ENCODE assay signal across 8 cellular contexts in genomic region chr4:25913851-25914669, GRCh38. TPM values are rescaled to one million over a fixed set of nuclear protein-coding genes. Genes with fewer than 3 reads are reported as not detected.
DNase-seq lines count a peak whose midpoint lies in the region; ATAC-seq and TF ChIP-seq lines count a peak whose summit lies in the region.

Gene SMIM20, plus strand, starts transcription at chr4:25914220. Its CDS starts 94 bp downstream, at chr4:25914314.

- H3K36me3 ChIP-seq in PC-9 (ENCODE audit: low read depth) (no peaks in the 10 kb centered on the region), esophagus (ENCODE audit: control insufficient read depth in 2 of 2, insufficient read depth in 2 of 2, low read length in 1 of 2) (no peaks in the 10 kb centered on the region), muscle layer of duodenum (ENCODE audit: control insufficient read depth in 1 of 2, insufficient read depth in 2 of 2, low read length in 2 of 2) (no peaks in the 10 kb centered on the region)

- H3K9me3 Mint-ChIP-seq in activated T-cell treated with anti-CD3 and anti-CD28 coated beads, Interleukin-2, amount 50 U/mL, for 4 hours: peaks cover 3% of the 10 kb centered on the region

- H3K79me2 ChIP-seq in PC-9 (ENCODE audit: low read depth): peaks cover 22% of the 10 kb centered on the region

- H4K20me1 ChIP-seq in PC-9 (ENCODE audit: insufficient read depth): no peaks in the 10 kb centered on the region

- H3K27ac ChIP-seq in PC-9: peak within 1 kb of the TSS; percentile 93
- H3K27ac ChIP-seq in esophagus (ENCODE audit: low read depth in 2 of 2, low read length in 1 of 2): peak within 1 kb of the TSS; percentile 82 to 97
- H3K27ac ChIP-seq in muscle layer of duodenum (ENCODE audit: low read length): peak within 1 kb of the TSS; percentile 92

- TF ChIP-seq EP300 in Ishikawa (IDR thresholded peaks at IDR 0.05; ENCODE audit: borderline replicate concordance): no peak; the same call in 1 of the 2 replicates

- POLR2A ChIA-PET in PC-9 (lab: Charles Lee; ENCODE audit: unreplicated experiment): interaction anchor here (0.7 to 0.9 kb wide), 2 partner anchors 18 to 65 kb away, joined by 3 to 4 read pairs; no protein-coding TSS in a partner anchor

- H3K27me3 ChIP-seq in PC-9 (ENCODE audit: insufficient read depth, low read depth): no peaks in the 10 kb centered on the region
- no peaks in the 10 kb centered on the region for H3K27me3 ChIP-seq in esophagus (ENCODE audit: control insufficient read depth in 1 of 2, insufficient read depth in 2 of 2, low read length in 2 of 2)
- H3K27me3 ChIP-seq in muscle layer of duodenum (ENCODE audit: low read depth, low read length): no peaks in the 10 kb centered on the region

- peak within 1 kb of the TSS; percentile 95 for H2AFZ ChIP-seq in PC-9

- H3K4me1 Mint-ChIP-seq in activated T-cell treated with anti-CD3 and anti-CD28 coated beads, Interleukin-2, amount 50 U/mL, for 4 hours (ENCODE audit: low read depth): peaks cover 21% of the 10 kb centered on the region

- peaks cover 9% of the 10 kb centered on the region; the same call in 1 of the 2 replicates for H3F3A ChIP-seq in PC-9 (ENCODE audit: insufficient read depth, low read depth)

- H3K4me1 ChIP-seq in PC-9 (replicated peaks; ENCODE audit: insufficient read depth) (peaks cover 10% of the 10 kb centered on the region), esophagus (ENCODE audit: control insufficient read depth in 2 of 2, insufficient read depth in 2 of 2, low read length in 1 of 2) (no peaks in the 10 kb centered on the region), muscle layer of duodenum (ENCODE audit: control insufficient read depth in 1 of 2, insufficient read depth in 2 of 2, low read length in 2 of 2) (peaks cover 11 to 14% of the 10 kb centered on the region in 2 donors)

- H3K36me3 Mint-ChIP-seq in activated T-cell treated with anti-CD3 and anti-CD28 coated beads, Interleukin-2, amount 50 U/mL, for 4 hours (ENCODE audit: insufficient read depth): no peaks in the 10 kb centered on the region

- no peak for TF ChIP-seq RAD21 in Ishikawa (IDR thresholded peaks at IDR 0.05; ENCODE audit: low read depth)

- CTCF ChIA-PET in PC-9 (lab: Charles Lee): interaction anchor here (0.9 kb wide), 1 partner anchor 86 kb away, joined by 4 read pairs; no protein-coding TSS in a partner anchor

- WGBS in esophagus, 2 donors: 1% methylated on average over 46 to 57 of the region's 57 CpGs

- H3K4me2 ChIP-seq in PC-9: peak within 1 kb of the TSS; percentile 80

- TSS peak; percentile 75 for BruUV-seq in PC-9 (replicated peaks; lab: Mats Ljungman, UMichigan)

- ATAC-seq in GM21619 (IDR thresholded peaks at IDR 0.05; ENCODE audit: unreplicated experiment): peak; percentile 93
- ATAC-seq in activated T-cell treated with anti-CD3 and anti-CD28 coated beads, Interleukin-2, amount 50 U/mL, for 4 hours: peak; percentile 89 to 92

- H3K9me3 ChIP-seq in PC-9 (ENCODE audit: insufficient read depth, low read depth) (no peaks in the 10 kb centered on the region), esophagus (ENCODE audit: control insufficient read depth in 2 of 2, insufficient read depth in 1 of 2, low read depth in 1 of 2, low read length in 1 of 2) (no peaks in the 10 kb centered on the region), muscle layer of duodenum (ENCODE audit: control insufficient read depth in 1 of 2, low read length in 2 of 2) (no peaks in the 10 kb centered on the region)

- TF ChIP-seq CTCF in PC-9 (conservative IDR thresholded peaks at IDR 0.05): no peak

- DNase-seq in DMS79 (lab: John Stamatoyannopoulos, UW) (peak; percentile 37), PC-9 (peak; percentile 70 to 90)
- DNase-seq in activated T-cell treated with anti-CD3 and anti-CD28 coated beads, Interleukin-2, amount 50 U/mL, for 4 hours: peak; percentile 86
- peak; percentile 77 to 79 for DNase-seq in stimulated activated CD8-positive, alpha-beta memory T cell treated with anti-CD3 and anti-CD28 coated beads, Interleukin-7, amount 100 ng/mL, for 4 hours (ENCODE audit: low read depth in 2 of 2)

- H3K4me3 Mint-ChIP-seq in activated T-cell treated with anti-CD3 and anti-CD28 coated beads, Interleukin-2, amount 50 U/mL, for 4 hours: peak within 1 kb of the TSS; percentile 95

- no peaks in the 10 kb centered on the region for H3K9me2 ChIP-seq in PC-9 (ENCODE audit: insufficient read depth)

- H3K4me3 ChIP-seq in PC-9: peak within 1 kb of the TSS; percentile 62
- peak within 1 kb of the TSS; percentile 58 to 66 for H3K4me3 ChIP-seq in esophagus (ENCODE audit: low read depth in 1 of 2, low read length in 2 of 2)
- H3K4me3 ChIP-seq in muscle layer of duodenum (ENCODE audit: low read depth in 1 of 2, low read length in 2 of 2): peak within 1 kb of the TSS; percentile 82 to 96

- intact Hi-C loops in PC-9 (cut with micrococcal nuclease; ENCODE audit: unreplicated experiment): loop anchor here (1.0 to 5.0 kb wide), 2 partner anchors 49 to 403 kb away; no protein-coding TSS in a partner anchor

- H3K27me3 Mint-ChIP-seq in activated T-cell treated with anti-CD3 and anti-CD28 coated beads, Interleukin-2, amount 50 U/mL, for 4 hours (ENCODE audit: low read depth): no peaks in the 10 kb centered on the region

TF ChIP-seq in Ishikawa, 13 proteins besides CTCF, POLR2A, EP300 and RAD21:
- TF ChIP-seq TEAD4 (IDR thresholded peaks at IDR 0.05) (peak; percentile 24; the same call in 1 of the 2 replicates), EGR1 (IDR thresholded peaks at IDR 0.05) (peak; percentile 43; the same call in 1 of the 2 replicates), CEBPB (IDR thresholded peaks at IDR 0.05) (peak; percentile 32), TCF12 (IDR thresholded peaks at IDR 0.05; ENCODE audit: low read depth) (peak; percentile 67), CREB1 (IDR thresholded peaks at IDR 0.05; ENCODE audit: low read depth) (no peak), MAX (IDR thresholded peaks at IDR 0.05) (peak; percentile 96), TAF1 (IDR thresholded peaks at IDR 0.05; ENCODE audit: low read depth) (peak; percentile 87), USF1 (IDR thresholded peaks at IDR 0.05) (peak; percentile 58), YY1 (IDR thresholded peaks at IDR 0.05; ENCODE audit: low read depth) (peak; percentile 80), NFIC (IDR thresholded peaks at IDR 0.05) (no peak), ZBTB7A (IDR thresholded peaks at IDR 0.05; ENCODE audit: low read depth) (no peak), FOXM1 (IDR thresholded peaks at IDR 0.05; ENCODE audit: borderline replicate concordance, low read depth) (no peak)
- TF ChIP-seq, protein P1, sequence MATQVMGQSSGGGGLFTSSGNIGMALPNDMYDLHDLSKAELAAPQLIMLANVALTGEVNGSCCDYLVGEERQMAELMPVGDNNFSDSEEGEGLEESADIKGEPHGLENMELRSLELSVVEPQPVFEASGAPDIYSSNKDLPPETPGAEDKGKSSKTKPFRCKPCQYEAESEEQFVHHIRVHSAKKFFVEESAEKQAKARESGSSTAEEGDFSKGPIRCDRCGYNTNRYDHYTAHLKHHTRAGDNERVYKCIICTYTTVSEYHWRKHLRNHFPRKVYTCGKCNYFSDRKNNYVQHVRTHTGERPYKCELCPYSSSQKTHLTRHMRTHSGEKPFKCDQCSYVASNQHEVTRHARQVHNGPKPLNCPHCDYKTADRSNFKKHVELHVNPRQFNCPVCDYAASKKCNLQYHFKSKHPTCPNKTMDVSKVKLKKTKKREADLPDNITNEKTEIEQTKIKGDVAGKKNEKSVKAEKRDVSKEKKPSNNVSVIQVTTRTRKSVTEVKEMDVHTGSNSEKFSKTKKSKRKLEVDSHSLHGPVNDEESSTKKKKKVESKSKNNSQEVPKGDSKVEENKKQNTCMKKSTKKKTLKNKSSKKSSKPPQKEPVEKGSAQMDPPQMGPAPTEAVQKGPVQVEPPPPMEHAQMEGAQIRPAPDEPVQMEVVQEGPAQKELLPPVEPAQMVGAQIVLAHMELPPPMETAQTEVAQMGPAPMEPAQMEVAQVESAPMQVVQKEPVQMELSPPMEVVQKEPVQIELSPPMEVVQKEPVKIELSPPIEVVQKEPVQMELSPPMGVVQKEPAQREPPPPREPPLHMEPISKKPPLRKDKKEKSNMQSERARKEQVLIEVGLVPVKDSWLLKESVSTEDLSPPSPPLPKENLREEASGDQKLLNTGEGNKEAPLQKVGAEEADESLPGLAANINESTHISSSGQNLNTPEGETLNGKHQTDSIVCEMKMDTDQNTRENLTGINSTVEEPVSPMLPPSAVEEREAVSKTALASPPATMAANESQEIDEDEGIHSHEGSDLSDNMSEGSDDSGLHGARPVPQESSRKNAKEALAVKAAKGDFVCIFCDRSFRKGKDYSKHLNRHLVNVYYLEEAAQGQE (IDR thresholded peaks at IDR 0.05; ENCODE audit: low read depth): no peak

RNA-seq across cellular contexts. Expression of gene SMIM20, which starts in this region (rescaled TPM):
- 40.5 and 44.2 TPM in 2 replicates for total RNA-seq in PC-9 (2021)
- total RNA-seq in activated T-cell treated with anti-CD3 and anti-CD28 coated beads, Interleukin-2, amount 50 U/mL, for 4 hours: 10 to 100 TPM; 18.9 to 22.7 (median 19.5) TPM
- 10 to 100 TPM in 1 of 2 donors, 1 to 10 TPM in 1; 8.7 to 15.9 TPM for polyA plus RNA-seq in esophagus

Comparison
In these comparisons a context has a peak if more than half of its experiments do, and no peak if none do; other contexts are left out.
1. Peak in every context shown above with its lines: DNase-seq, ATAC-seq, H3K4me3 ChIP-seq and H3K27ac ChIP-seq.